ENCODE assay signal across 8 cellular contexts in genomic region chr16:85750021-85750826, GRCh38. TPM values are rescaled to one million over a fixed set of nuclear protein-coding genes. Genes with fewer than 3 reads are reported as not detected.
DNase-seq lines count a peak whose midpoint lies in the region; ATAC-seq and TF ChIP-seq lines count a peak whose summit lies in the region.

No MANE protein-coding gene starts in this region.

- H3K27ac ChIP-seq in BLaER1 (peak overlapping the region; percentile 79), GM23248 (no peak overlapping the region), SU-DHL-6 (ENCODE audit: low read depth, low read length) (no peak overlapping the region), esophagus muscularis mucosa (replicated peaks in 1 of 4) (no peak overlapping the region), neural progenitor cell (no peak overlapping the region)

- H3K9me3 ChIP-seq in BLaER1: no peaks in the 10 kb centered on the region
- no peaks in the 10 kb centered on the region for H3K9me3 ChIP-seq in GM23248 (ENCODE audit: low read depth)
- no peaks in the 10 kb centered on the region for H3K9me3 ChIP-seq in SU-DHL-6 (ENCODE audit: insufficient read depth, low read length)
- no peaks in the 10 kb centered on the region for H3K9me3 ChIP-seq in esophagus muscularis mucosa
- H3K9me3 ChIP-seq in neural progenitor cell (ENCODE audit: low read depth): no peaks in the 10 kb centered on the region

- no peaks in the 10 kb centered on the region for H3K9me3 Mint-ChIP-seq in neural progenitor cell

- peaks cover 11% of the 10 kb centered on the region for H3K4me1 Mint-ChIP-seq in neural progenitor cell

- peaks cover 19% of the 10 kb centered on the region for H3K27me3 Mint-ChIP-seq in neural progenitor cell (ENCODE audit: insufficient read depth, low read depth)

- H4K20me1 ChIP-seq in BLaER1 (peaks cover 52% of the 10 kb centered on the region), GM23248 (ENCODE audit: insufficient read depth) (no peaks in the 10 kb centered on the region), SU-DHL-6 (ENCODE audit: low read depth, low read length) (no peaks in the 10 kb centered on the region), neural progenitor cell (ENCODE audit: low read depth) (peaks cover 17% of the 10 kb centered on the region)

- in situ Hi-C loops in GM23248 (cut with MboI): no loop called here

- no peak for TF ChIP-seq EP300 in esophagus muscularis mucosa (IDR thresholded peaks at IDR 0.05)

- intact Hi-C loops in esophagus muscularis mucosa (cut with DNase I): no loop called here

- H3K36me3 ChIP-seq in BLaER1 (no peaks in the 10 kb centered on the region), GM23248 (ENCODE audit: low read depth) (no peaks in the 10 kb centered on the region), SU-DHL-6 (ENCODE audit: low read length) (no peaks in the 10 kb centered on the region), esophagus muscularis mucosa (no peaks in the 10 kb centered on the region), neural progenitor cell (no peaks in the 10 kb centered on the region)

- H3K4me1 ChIP-seq in BLaER1 (peaks cover 96% of the 10 kb centered on the region), GM23248 (ENCODE audit: insufficient read depth) (peaks cover 13% of the 10 kb centered on the region), esophagus muscularis mucosa (peaks cover 23 to 40% (median 37%) of the 10 kb centered on the region in 4 donors), neural progenitor cell (peaks cover 27% of the 10 kb centered on the region)

- TF ChIP-seq POLR2A in esophagus muscularis mucosa (IDR thresholded peaks at IDR 0.05; ENCODE audit: low read depth): no peak

- H2AFZ ChIP-seq in GM23248: peak overlapping the region; percentile 79
- no peak overlapping the region for H2AFZ ChIP-seq in SU-DHL-6 (ENCODE audit: low read depth, low read length, severe bottlenecking)
- peak overlapping the region; percentile 92 for H2AFZ ChIP-seq in neural progenitor cell (replicated peaks)

- H3K79me2 ChIP-seq in GM23248 (ENCODE audit: insufficient read depth): no peaks in the 10 kb centered on the region
- H3K79me2 ChIP-seq in SU-DHL-6 (ENCODE audit: insufficient read depth, low read length): no peaks in the 10 kb centered on the region
- H3K79me2 ChIP-seq in neural progenitor cell (ENCODE audit: low read depth): no peaks in the 10 kb centered on the region

- TF ChIP-seq CTCF in SU-DHL-6 (IDR thresholded peaks at IDR 0.05; ENCODE audit: insufficient read depth, low read length, poor library complexity, severe bottlenecking) (no peak), esophagus muscularis mucosa (IDR thresholded peaks at IDR 0.05) (peak in 1 of 3 experiments; percentile 27), neural progenitor cell (IDR thresholded peaks at IDR 0.05) (no peak)

- H3K4me3 ChIP-seq in BLaER1: peak overlapping the region; percentile 80
- peak overlapping the region; percentile 71 for H3K4me3 ChIP-seq in GM23248
- no peak overlapping the region for H3K4me3 ChIP-seq in SU-DHL-6 (ENCODE audit: insufficient read depth, low read length, poor library complexity, severe bottlenecking)
- peak overlapping the region; percentile 60 to 67 (median 64) for H3K4me3 ChIP-seq in esophagus muscularis mucosa
- H3K4me3 ChIP-seq in neural progenitor cell: peak overlapping the region; percentile 71

- no peak overlapping the region for H3K27ac Mint-ChIP-seq in neural progenitor cell

- H3K9me2 ChIP-seq in GM23248 (ENCODE audit: insufficient read depth): no peaks in the 10 kb centered on the region
- H3K9me2 ChIP-seq in SU-DHL-6 (replicated peaks; ENCODE audit: insufficient read depth, low read length): no peaks in the 10 kb centered on the region

- H3F3A ChIP-seq in GM23248 (ENCODE audit: insufficient read depth) (no peaks in the 10 kb centered on the region), SU-DHL-6 (ENCODE audit: insufficient read depth) (no peaks in the 10 kb centered on the region), neural progenitor cell (ENCODE audit: low read depth) (peaks cover 18% of the 10 kb centered on the region)

- H3K4me2 ChIP-seq in BLaER1: peak overlapping the region; percentile 99
- peak overlapping the region; percentile 70 for H3K4me2 ChIP-seq in GM23248 (ENCODE audit: unreplicated experiment)
- H3K4me2 ChIP-seq in SU-DHL-6 (ENCODE audit: low read depth, low read length, poor library complexity, severe bottlenecking): peak overlapping the region; percentile 27
- peak overlapping the region; percentile 84 for H3K4me2 ChIP-seq in neural progenitor cell

- peak overlapping the region; percentile 87 for H3K4me3 Mint-ChIP-seq in neural progenitor cell

- no peak for ATAC-seq in HG03439 (IDR thresholded peaks at IDR 0.05; ENCODE audit: unreplicated experiment)

- H3K9ac ChIP-seq in BLaER1: peak overlapping the region; percentile 75
- H3K9ac ChIP-seq in GM23248: peak overlapping the region; percentile 51
- H3K9ac ChIP-seq in SU-DHL-6 (ENCODE audit: low read length): no peak overlapping the region
- no peak overlapping the region for H3K9ac ChIP-seq in neural progenitor cell

- WGBS in GM23248 (ENCODE audit: low coverage in 1 of 2, low lambda C conversion rate in 2 of 2, missing lambda C conversion rate in 2 of 2), 2 experiments: 6 to 7% methylated on average over 49 to 55 of the region's 56 CpGs
- 1% methylated on average over 36 of the region's 56 CpGs for WGBS in esophagus muscularis mucosa

- H3K27me3 ChIP-seq in BLaER1 (no peaks in the 10 kb centered on the region), GM23248 (replicated peaks; ENCODE audit: insufficient read depth) (no peaks in the 10 kb centered on the region), SU-DHL-6 (ENCODE audit: low read length) (no peaks in the 10 kb centered on the region), esophagus muscularis mucosa (no peaks in the 10 kb centered on the region), neural progenitor cell (peaks cover 50% of the 10 kb centered on the region)

- DNase-seq in GM23248 (peak; percentile 52), esophagus muscularis mucosa (ENCODE audit: extremely low spot score) (no peak), neural progenitor cell (ENCODE audit: low spot score) (peak; percentile 59), SK-N-DZ (ENCODE audit: low spot score) (no peak), NCI-H2081 treated with DMSO at 0.1 percent for 48 hours (lab: John Stamatoyannopoulos, UW) (no peak)

- no peaks in the 10 kb centered on the region for H3K36me3 Mint-ChIP-seq in neural progenitor cell

RNA-seq across cellular contexts. Expression of gene C16orf74, which starts 0.7 kb away (rescaled TPM):
- total RNA-seq in GM23248 (2014; rRNA removed; shearing (Covaris generic)): 3.8 and 13.2 TPM in 2 replicates
- 6.5 and 7.0 TPM in 2 replicates for polyA plus RNA-seq in GM23248 (2016; fragmentation: Nextera tagmentation; extraction: Ambion mirVana)
- 1 to 10 TPM in 1 of 4 donors, under 1 TPM in 2, not detected in 1; 0.83 to 2.4 (median 0.83) TPM for total RNA-seq in esophagus muscularis mucosa
- 1.1 TPM in 1 of 2 replicates, not detected in the other for total RNA-seq in neural progenitor cell (ENCODE audit: low replicate concordance)
- polyA plus RNA-seq in SK-N-DZ (2014; cell fraction: cytosol; rRNA removed): 0.24 TPM in 1 of 2 replicates, not detected in the other
- polyA plus RNA-seq in SK-N-DZ (2014; cell fraction: nucleus; rRNA removed): 1.8 TPM in 1 of 2 replicates, not detected in the other

RNA-seq across cellular contexts. Expression of gene EMC8, which starts 49.1 kb away (rescaled TPM):
- total RNA-seq in GM23248 (2014; rRNA removed; shearing (Covaris generic)): 35.2 and 44.1 TPM in 2 replicates
- polyA plus RNA-seq in GM23248 (2016; fragmentation: Nextera tagmentation; extraction: Ambion mirVana): 39.4 and 41.7 TPM in 2 replicates
- total RNA-seq in esophagus muscularis mucosa (10 to 100 TPM; 26.0 to 41.3 (median 27.6) TPM), neural progenitor cell (ENCODE audit: low replicate concordance) (25.1 and 38.7 TPM in 2 replicates)
- polyA plus RNA-seq in SK-N-DZ (2014; cell fraction: cytosol; rRNA removed): 67.7 and 79.3 TPM in 2 replicates
- polyA plus RNA-seq in SK-N-DZ (2014; cell fraction: nucleus; rRNA removed): 56.7 and 59.1 TPM in 2 replicates

RNA-seq across cellular contexts. Expression of gene COX4I1, which starts 49.3 kb away (rescaled TPM):
- 310 and 390 TPM in 2 replicates for total RNA-seq in GM23248 (2014; rRNA removed; shearing (Covaris generic))
- polyA plus RNA-seq in GM23248 (2016; fragmentation: Nextera tagmentation; extraction: Ambion mirVana): 564 and 566 TPM in 2 replicates
- total RNA-seq in esophagus muscularis mucosa (100 to 1,000 TPM; 555 to 640 (median 575) TPM), neural progenitor cell (ENCODE audit: low replicate concordance) (308 and 386 TPM in 2 replicates)
- 655 and 763 TPM in 2 replicates for polyA plus RNA-seq in SK-N-DZ (2014; cell fraction: cytosol; rRNA removed)
- 454 and 463 TPM in 2 replicates for polyA plus RNA-seq in SK-N-DZ (2014; cell fraction: nucleus; rRNA removed)

Comparison
In these comparisons a context has a peak if more than half of its experiments do, and no peak if none do; other contexts are left out.
1. H3K4me2 ChIP-seq: peak in every context shown above with its lines; median percentile 99 in BLaER1; 84 in neural progenitor cell; 70 in GM23248; 27 in SU-DHL-6.
2. H3K9ac ChIP-seq: peak in BLaER1 (single experiment) and GM23248 (single experiment); none in SU-DHL-6 (single experiment) and neural progenitor cell (single experiment).
3. DNase-seq: peak in GM23248 (single experiment) and neural progenitor cell (single experiment); none in esophagus muscularis mucosa (single experiment), SK-N-DZ (single experiment) and NCI-H2081 treated with DMSO at 0.1 percent for 48 hours (single experiment).